In genomic region chr17:29782917-29783316, GRCh38 we compare ENCODE assay signal across 21 cellular contexts.
"Had no signal": no experiment of that assay in that cellular context is flagged by ENCODE, and none has a peak within 500 bp of the region (broad histone marks: within the 10 kb centered on the region; RNA-seq: fewer than 3 reads in every experiment).

No MANE protein-coding gene starts in this region.

- DNase-seq: KBM-7, MV-4-11, NCI-H1092, NCI-H1105 treated with DMSO at 0.1 percent for 48 hours, NCI-H1417 treated with DMSO at 0.1 percent for 48 hours, NCI-H187, NCI-H2029, NCI-H2081 treated with DMSO at 0.1 percent for 48 hours, NCI-H2171, NCI-H226, NCI-H446, NCI-H510A, NCI-H524 treated with DMSO at 0.1 percent for 48 hours, NCI-H69, NCI-H774, PC-3, SHP77, SK-N-SH had no signal

- H3K9me3 ChIP-seq: SK-N-SH had no signal

- H3K27me3 Mint-ChIP-seq: IgD-negative memory B cell had no signal

- H3K4me2 ChIP-seq: SK-N-SH had no signal

- H3K9ac ChIP-seq: SK-N-SH had no signal

- H3K27ac ChIP-seq: RWPE1 had no signal

- H3K4me3 Mint-ChIP-seq: IgD-negative memory B cell had no signal

- ATAC-seq: Panc1, PC-3 had no signal

- H3K9me3 Mint-ChIP-seq: IgD-negative memory B cell had no signal
